In genomic region chr7:14604606-14605005, GRCh38 we compare ENCODE assay signal across 23 cellular contexts.
A peak's percentile ranks its signal among the peaks of the same experiment; 100 is the strongest.
DNase-seq lines count a peak whose midpoint lies in the region; ATAC-seq and TF ChIP-seq lines count a peak whose summit lies in the region.
"Had no signal": no experiment of that assay in that cellular context is flagged by ENCODE, and none has a peak within 500 bp of the region (broad histone marks: within the 10 kb centered on the region; RNA-seq: fewer than 3 reads in every experiment).

No MANE protein-coding gene starts in this region.

- 17 to 19% methylated on average over 2 of the region's 2 CpGs for WGBS in GM23248 (ENCODE audit: low coverage in 1 of 2, low lambda C conversion rate in 2 of 2, missing lambda C conversion rate in 2 of 2), 2 experiments

- H3F3A ChIP-seq in GM23248 (ENCODE audit: insufficient read depth): peaks cover 3% of the 10 kb centered on the region; the same call in 1 of the 2 replicates

- H3K27me3 ChIP-seq in GM23248 (replicated peaks; ENCODE audit: insufficient read depth) (no peaks in the 10 kb centered on the region), fibroblast of lung (ENCODE audit: control insufficient read depth, insufficient read depth, low read length) (no peaks in the 10 kb centered on the region)
- H3K27me3 ChIP-seq: tibial artery had no signal

- H3K9ac ChIP-seq in GM23248 (no peak overlapping the region), fibroblast of lung (ENCODE audit: insufficient read depth, low read length) (no peak overlapping the region)

- H2AFZ ChIP-seq in GM23248: no peak overlapping the region
- no peak overlapping the region for H2AFZ ChIP-seq in fibroblast of lung (ENCODE audit: low read length)

- H3K4me2 ChIP-seq in GM23248 (ENCODE audit: unreplicated experiment): peak overlapping the region; percentile 33
- no peak overlapping the region for H3K4me2 ChIP-seq in fibroblast of lung (ENCODE audit: extremely low read depth, insufficient read depth, low read length)

- DNase-seq in GM23248: peak; percentile 86
- DNase-seq in NCI-H226: peak; percentile 71
- peak; percentile 14 to 72 for DNase-seq in fibroblast of lung (ENCODE audit: low read depth in 2 of 2)
- DNase-seq in stromal cell of bone marrow (ENCODE audit: low read depth): peak; percentile 8
- no peak for DNase-seq in SW480 (ENCODE audit: low spot score)
- DNase-seq: activated CD4-positive, alpha-beta memory T cell treated with anti-CD3 and anti-CD28 coated beads for 36 hours; activated T-cell treated with anti-CD3 and anti-CD28 coated beads for 4 hours; amygdala; cerebellar nuclear complex; COR-L47; DND-41; effector CD4-positive, alpha-beta T cell; left ventricle myocardium inferior; mucosa of descending colon; NCI-H1092 treated with DMSO at 0.1 percent for 48 hours; NCI-H2081 treated with DMSO at 0.1 percent for 48 hours; stimulated activated naive B cell treated with anti-CD40 and anti-IgM and Interleukin-4, amounts not matched to agents 10 μg/mL and 1 μg/mL and 100 μg/mL, for 72 hours; tibial artery had no signal

- peaks cover 31% of the 10 kb centered on the region for H3K4me1 ChIP-seq in GM23248 (ENCODE audit: insufficient read depth)
- H3K4me1 ChIP-seq in fibroblast of lung (ENCODE audit: control insufficient read depth, extremely low read depth, insufficient read depth, low read length): no peaks in the 10 kb centered on the region
- H3K4me1 ChIP-seq: tibial artery had no signal

- no peak for TF ChIP-seq CTCF in fibroblast of lung (conservative IDR thresholded peaks at IDR 0.05 in 1 of 2, IDR thresholded peaks at IDR 0.05 in 1 of 2; ENCODE audit: low read depth in 1 of 2, low read length in 2 of 2)

- H4K20me1 ChIP-seq in GM23248 (ENCODE audit: insufficient read depth) (no peaks in the 10 kb centered on the region), fibroblast of lung (ENCODE audit: control insufficient read depth, extremely low read depth, insufficient read depth, low read length) (no peaks in the 10 kb centered on the region)

- in situ Hi-C loops in GM23248 (cut with MboI): no loop called here

- H3K27ac ChIP-seq in GM23248: 0 out of 2 replicates have a peak overlapping the region, but pooled peaks have one; percentile 12
- no peak overlapping the region for H3K27ac ChIP-seq in fibroblast of lung (ENCODE audit: insufficient read depth, low read length)
- H3K27ac ChIP-seq: left ventricle myocardium inferior, SK-N-MC, tibial artery had no signal

- H3K36me3 ChIP-seq in GM23248 (ENCODE audit: low read depth) (no peaks in the 10 kb centered on the region), fibroblast of lung (ENCODE audit: control insufficient read depth, insufficient read depth, low read length) (no peaks in the 10 kb centered on the region)
- H3K36me3 ChIP-seq: left ventricle myocardium inferior, tibial artery had no signal

- H3K9me3 ChIP-seq in GM23248 (ENCODE audit: low read depth) (no peaks in the 10 kb centered on the region), fibroblast of lung (ENCODE audit: control insufficient read depth, insufficient read depth, low read depth, low read length) (no peaks in the 10 kb centered on the region)
- H3K9me3 ChIP-seq: left ventricle myocardium inferior, mucosa of descending colon, tibial artery had no signal

- H3K9me2 ChIP-seq in GM23248 (ENCODE audit: insufficient read depth): no peaks in the 10 kb centered on the region

- H3K4me3 ChIP-seq in GM23248 (no peak overlapping the region), fibroblast of lung (replicated peaks in 1 of 4; ENCODE audit: control extremely low read depth in 1 of 4, insufficient read depth in 1 of 4, low read depth in 3 of 4, low read length in 4 of 4) (no peak overlapping the region)
- H3K4me3 ChIP-seq: left ventricle myocardium inferior, mucosa of descending colon, SK-N-MC, tibial artery had no signal

- H3K79me2 ChIP-seq in GM23248 (ENCODE audit: insufficient read depth): no peaks in the 10 kb centered on the region
- no peaks in the 10 kb centered on the region for H3K79me2 ChIP-seq in fibroblast of lung (ENCODE audit: control insufficient read depth, insufficient read depth, low read length)

- ATAC-seq in HG03135 (IDR thresholded peaks at IDR 0.05; ENCODE audit: unreplicated experiment) (no peak), GM21447 (IDR thresholded peaks at IDR 0.05; ENCODE audit: unreplicated experiment) (no peak)
- ATAC-seq: esophagus mucosa; mucosa of descending colon; stimulated activated naive B cell treated with anti-CD40 and anti-IgM and Interleukin-4, amounts not matched to agents 10 μg/mL and 1 μg/mL and 100 μg/mL, for 72 hours; WTC11 had no signal
